Comparison of ENCODE assay signal across 11 cellular contexts in the genomic region with DNA sequence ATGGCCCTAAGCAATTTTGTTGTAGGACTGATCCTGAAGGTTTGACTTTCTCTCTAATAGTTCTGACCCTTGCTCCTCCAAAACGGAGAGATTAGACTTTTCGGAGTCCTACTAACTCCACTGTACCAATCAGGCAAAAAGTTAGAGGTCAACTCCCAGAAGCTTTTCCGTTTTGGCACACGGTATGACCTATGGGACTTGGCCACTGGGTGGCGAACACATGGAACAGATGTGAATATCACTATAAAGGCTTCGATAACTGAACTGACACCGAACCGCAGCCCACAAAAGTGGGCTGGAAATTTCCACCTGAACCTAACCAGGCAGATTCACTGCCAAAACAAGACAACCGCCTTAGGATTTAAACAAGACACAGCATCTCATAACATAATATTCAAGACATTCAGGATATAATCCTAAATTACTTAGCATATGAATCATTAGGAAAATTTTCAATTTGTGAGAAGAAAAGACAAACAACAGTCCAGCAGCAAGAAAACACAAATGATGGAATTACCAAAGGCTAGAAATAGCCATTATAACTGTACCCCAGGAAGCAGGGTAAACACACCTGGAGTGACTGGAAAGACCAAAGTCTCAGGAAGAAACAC. TPM values are rescaled to one million over a fixed set of nuclear protein-coding genes. Genes with fewer than 3 reads are reported as not detected.
DNase-seq lines count a peak whose midpoint lies in the region; ATAC-seq and TF ChIP-seq lines count a peak whose summit lies in the region.
"Had no signal": no experiment of that assay in that cellular context is flagged by ENCODE, and none has a peak within 500 bp of the region (broad histone marks: within the 10 kb centered on the region; RNA-seq: fewer than 3 reads in every experiment).

No MANE protein-coding gene starts in this region.

- peaks cover 0 to under 1% of the 10 kb centered on the region in 2 donors for H3K4me1 Mint-ChIP-seq in natural killer cell treated with Interleukin-12 subunit alpha and Interleukin-12 subunit beta and Interleukin-15 and Interleukin-18, amount 100 ng/mL, for 72 hours (ENCODE audit: low read depth in 2 of 2)
- no peaks in the 10 kb centered on the region for H3K4me1 Mint-ChIP-seq in nephron progenitor cell
- H3K4me1 Mint-ChIP-seq: activated CD4-positive, alpha-beta memory T cell treated with anti-CD3 and anti-CD28 coated beads, Interleukin-2, amount 10 ng/mL, durations not matched to agents 7 days and 5 days; central memory CD8-positive, alpha-beta T cell had no signal

- no peaks in the 10 kb centered on the region for H3K4me1 ChIP-seq in A673 (ENCODE audit: insufficient read depth, low read length, poor library complexity, severe bottlenecking)
- H3K4me1 ChIP-seq in testis, result no peaks in the 10 kb centered on the region
- H3K4me1 ChIP-seq: Peyer's patch had no signal

- TF ChIP-seq POLR2A in testis (IDR thresholded peaks at IDR 0.05), result no peak

- no peak for ATAC-seq in natural killer cell treated with Interleukin-12 subunit alpha and Interleukin-12 subunit beta and Interleukin-15 and Interleukin-18, amount 100 ng/mL, for 72 hours

- CTCF ChIA-PET in A673 (lab: Charles Lee), result no interaction called here

- H3K27ac Mint-ChIP-seq in natural killer cell treated with Interleukin-12 subunit alpha and Interleukin-12 subunit beta and Interleukin-15 and Interleukin-18, amount 100 ng/mL, for 72 hours, result no peak overlapping the region
- H3K27ac Mint-ChIP-seq in nephron progenitor cell, result no peak overlapping the region

- H3K27me3 ChIP-seq in A673 (replicated peaks; ENCODE audit: insufficient read depth, low read depth, low read length, poor library complexity), result no peaks in the 10 kb centered on the region
- H3K27me3 ChIP-seq in testis, result no peaks in the 10 kb centered on the region
- H3K27me3 ChIP-seq: Peyer's patch had no signal

- intact Hi-C loops in A673 (cut with micrococcal nuclease; ENCODE audit: unreplicated experiment), result no loop called here
- intact Hi-C loops in testis (cut with DNase I; ENCODE audit: low total_unique reads), result no loop called here

- H3K4me3 Mint-ChIP-seq in natural killer cell treated with Interleukin-12 subunit alpha and Interleukin-12 subunit beta and Interleukin-15 and Interleukin-18, amount 100 ng/mL, for 72 hours, result no peak overlapping the region
- no peak overlapping the region for H3K4me3 Mint-ChIP-seq in nephron progenitor cell
- H3K4me3 Mint-ChIP-seq: activated CD4-positive, alpha-beta memory T cell treated with anti-CD3 and anti-CD28 coated beads, Interleukin-2, amount 10 ng/mL, durations not matched to agents 7 days and 5 days; central memory CD8-positive, alpha-beta T cell had no signal

- peaks cover 11% of the 10 kb centered on the region for H3K36me3 Mint-ChIP-seq in natural killer cell treated with Interleukin-12 subunit alpha and Interleukin-12 subunit beta and Interleukin-15 and Interleukin-18, amount 100 ng/mL, for 72 hours
- H3K36me3 Mint-ChIP-seq in nephron progenitor cell (ENCODE audit: low read depth), result peaks cover 47% of the 10 kb centered on the region

- H3K27ac ChIP-seq in A673 (ENCODE audit: low read depth, low read length, poor library complexity, severe bottlenecking) (no peak overlapping the region), testis (no peak overlapping the region)
- H3K27ac ChIP-seq: Peyer's patch had no signal

- no peaks in the 10 kb centered on the region for H3K9me3 Mint-ChIP-seq in natural killer cell treated with Interleukin-12 subunit alpha and Interleukin-12 subunit beta and Interleukin-15 and Interleukin-18, amount 100 ng/mL, for 72 hours
- H3K9me3 Mint-ChIP-seq in nephron progenitor cell, result peaks cover 18% of the 10 kb centered on the region
- H3K9me3 Mint-ChIP-seq: activated CD4-positive, alpha-beta memory T cell treated with anti-CD3 and anti-CD28 coated beads, Interleukin-2, amount 10 ng/mL, durations not matched to agents 7 days and 5 days; central memory CD8-positive, alpha-beta T cell had no signal

- WGBS in testis, 2 donors, result 88 to 96% methylated on average over 7 to 9 of the region's 9 CpGs

- H3K36me3 ChIP-seq in A673 (ENCODE audit: insufficient read depth, low read length, poor library complexity, severe bottlenecking) (no peaks in the 10 kb centered on the region), testis (ENCODE audit: low read depth, missing control alignments) (no peaks in the 10 kb centered on the region)

- no peaks in the 10 kb centered on the region for H3K27me3 Mint-ChIP-seq in natural killer cell treated with Interleukin-12 subunit alpha and Interleukin-12 subunit beta and Interleukin-15 and Interleukin-18, amount 100 ng/mL, for 72 hours
- H3K27me3 Mint-ChIP-seq in nephron progenitor cell (ENCODE audit: low read depth, poor library complexity), result no peaks in the 10 kb centered on the region
- H3K27me3 Mint-ChIP-seq: activated CD4-positive, alpha-beta memory T cell treated with anti-CD3 and anti-CD28 coated beads, Interleukin-2, amount 10 ng/mL, durations not matched to agents 7 days and 5 days; central memory CD8-positive, alpha-beta T cell had no signal

- no peaks in the 10 kb centered on the region for H3K9me3 ChIP-seq in A673 (ENCODE audit: low read depth, low read length, poor library complexity, severe bottlenecking)
- no peaks in the 10 kb centered on the region for H3K9me3 ChIP-seq in testis
- H3K9me3 ChIP-seq: Peyer's patch had no signal

- DNase-seq in A673 (ENCODE audit: low spot score) (peak; percentile 14), EH (ENCODE audit: low read depth) (peak; percentile 41), SW480 (ENCODE audit: low spot score) (peak; percentile 12), globus pallidus (ENCODE audit: low spot score) (peak; percentile 66), testis (no peak), cerebellar cortex (ENCODE audit: low spot score) (no peak), nephron progenitor cell (no peak)
- DNase-seq in natural killer cell treated with Interleukin-12 subunit alpha and Interleukin-12 subunit beta and Interleukin-15 and Interleukin-18, amount 100 ng/mL, for 72 hours (ENCODE audit: low spot score), result no peak
- DNase-seq: activated CD4-positive, alpha-beta memory T cell treated with anti-CD3 and anti-CD28 coated beads, Interleukin-2, amount 10 ng/mL, durations not matched to agents 7 days and 5 days; Peyer's patch had no signal

- peak; percentile 48 for TF ChIP-seq CTCF in A673 (conservative IDR thresholded peaks at IDR 0.05; ENCODE audit: low read depth, low read length)
- no peak for TF ChIP-seq CTCF in testis (IDR thresholded peaks at IDR 0.05)
- no peak for TF ChIP-seq CTCF in nephron progenitor cell (IDR thresholded peaks at IDR 0.05)

- POLR2A ChIA-PET in A673 (lab: Charles Lee; ENCODE audit: low non-redundant PET), result no interaction called here

- BruUV-seq in A673 (replicated peaks; lab: Mats Ljungman, UMichigan), result no TSS peak

- H3K4me3 ChIP-seq in A673 (ENCODE audit: low read depth, low read length, poor library complexity, severe bottlenecking), result no peak overlapping the region
- no peak overlapping the region for H3K4me3 ChIP-seq in testis
- H3K4me3 ChIP-seq: Peyer's patch had no signal

RNA-seq across cellular contexts. Expression of gene TM2D3, which starts 12.2 kb away (rescaled TPM):
- 49.4 and 50.7 TPM in 2 replicates for total RNA-seq in A673 (2021)
- total RNA-seq in testis, result 10 to 100 TPM; 60.2 to 69.9 TPM
- polyA plus RNA-seq in testis (ENCODE audit: insufficient read depth, low read depth, low replicate concordance), result 69.5 TPM
- 10 to 100 TPM; 48.0 to 49.6 TPM for total RNA-seq in natural killer cell treated with Interleukin-12 subunit alpha and Interleukin-12 subunit beta and Interleukin-15 and Interleukin-18, amount 100 ng/mL, for 72 hours

RNA-seq across cellular contexts. Expression of gene TARS3, which starts 59.9 kb away (rescaled TPM):
- total RNA-seq in A673 (2021) (8.9 and 9.1 TPM in 2 replicates), testis (10 to 100 TPM; 25.0 to 40.2 TPM)
- polyA plus RNA-seq in testis (ENCODE audit: insufficient read depth, low read depth, low replicate concordance), result 10.3 TPM
- 10 to 100 TPM in 1 of 2 donors, 1 to 10 TPM in 1; 9.1 to 15.8 TPM for total RNA-seq in natural killer cell treated with Interleukin-12 subunit alpha and Interleukin-12 subunit beta and Interleukin-15 and Interleukin-18, amount 100 ng/mL, for 72 hours

Comparison
In these comparisons a context has a peak if more than half of its experiments do, and no peak if none do; other contexts are left out.
1. DNase-seq: peak in A673 (single experiment), EH (single experiment), SW480 (single experiment) and globus pallidus (single experiment); none in testis (single experiment), natural killer cell treated with Interleukin-12 subunit alpha and Interleukin-12 subunit beta and Interleukin-15 and Interleukin-18, amount 100 ng/mL, for 72 hours (single experiment), cerebellar cortex (single experiment) and nephron progenitor cell (single experiment).